In the genomic region with DNA sequence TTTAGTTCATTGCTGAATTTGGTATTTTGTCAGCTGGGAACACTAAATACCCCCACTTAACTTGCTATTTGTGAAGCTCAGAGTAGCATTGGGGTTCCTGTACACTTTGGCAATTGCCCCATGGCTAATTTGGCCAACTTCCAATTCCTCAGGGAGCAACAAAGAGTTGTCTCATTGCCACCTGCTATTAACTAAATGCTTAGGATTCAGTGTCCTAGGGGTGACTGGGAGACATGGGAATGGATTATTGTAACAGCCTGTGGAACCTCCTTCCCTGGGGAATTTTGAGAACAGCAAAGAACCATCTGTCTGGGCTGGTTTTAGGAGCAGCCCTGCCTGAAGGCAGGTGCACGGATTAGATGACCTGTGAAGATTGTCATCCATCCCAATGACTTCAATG, we compare ENCODE assay signal across 8 cellular contexts.
DNase-seq lines count a peak whose midpoint lies in the region.
"Had no signal": no experiment of that assay in that cellular context is flagged by ENCODE, and none has a peak within 500 bp of the region (broad histone marks: within the 10 kb centered on the region; RNA-seq: fewer than 3 reads in every experiment).

No MANE protein-coding gene starts in this region.

- peak; percentile 22 for DNase-seq in EH (ENCODE audit: low read depth)
- DNase-seq in NCI-H1930 (lab: John Stamatoyannopoulos, UW), result peak; percentile 68 to 71
- peak; percentile 22 for DNase-seq in astrocyte of the hippocampus (ENCODE audit: low read depth, low spot score)
- peak; percentile 26 for DNase-seq in pons (ENCODE audit: low spot score)
- no peak for DNase-seq in activated CD4-positive, alpha-beta T cell treated with anti-CD3 and anti-CD28 coated beads, Interleukin-2, amount 50 U/mL, for 48 hours
- no peak for DNase-seq in GOT3 (lab: John Stamatoyannopoulos, UW)
- no peak for DNase-seq in activated CD4-positive, alpha-beta T cell treated with anti-CD3 and anti-CD28 coated beads for 1 hour
- DNase-seq: NCI-H226 had no signal

Comparison
In these comparisons a context has a peak if more than half of its experiments do, and no peak if none do; other contexts are left out.
1. DNase-seq: peak in EH (single experiment), NCI-H1930 (2 of 2), astrocyte of the hippocampus (single experiment) and pons (single experiment); none in activated CD4-positive, alpha-beta T cell treated with anti-CD3 and anti-CD28 coated beads, Interleukin-2, amount 50 U/mL, for 48 hours (0 of 2), GOT3 (single experiment) and activated CD4-positive, alpha-beta T cell treated with anti-CD3 and anti-CD28 coated beads for 1 hour (single experiment).